ENCODE assay signal across 1 cellular context in the genomic region with DNA sequence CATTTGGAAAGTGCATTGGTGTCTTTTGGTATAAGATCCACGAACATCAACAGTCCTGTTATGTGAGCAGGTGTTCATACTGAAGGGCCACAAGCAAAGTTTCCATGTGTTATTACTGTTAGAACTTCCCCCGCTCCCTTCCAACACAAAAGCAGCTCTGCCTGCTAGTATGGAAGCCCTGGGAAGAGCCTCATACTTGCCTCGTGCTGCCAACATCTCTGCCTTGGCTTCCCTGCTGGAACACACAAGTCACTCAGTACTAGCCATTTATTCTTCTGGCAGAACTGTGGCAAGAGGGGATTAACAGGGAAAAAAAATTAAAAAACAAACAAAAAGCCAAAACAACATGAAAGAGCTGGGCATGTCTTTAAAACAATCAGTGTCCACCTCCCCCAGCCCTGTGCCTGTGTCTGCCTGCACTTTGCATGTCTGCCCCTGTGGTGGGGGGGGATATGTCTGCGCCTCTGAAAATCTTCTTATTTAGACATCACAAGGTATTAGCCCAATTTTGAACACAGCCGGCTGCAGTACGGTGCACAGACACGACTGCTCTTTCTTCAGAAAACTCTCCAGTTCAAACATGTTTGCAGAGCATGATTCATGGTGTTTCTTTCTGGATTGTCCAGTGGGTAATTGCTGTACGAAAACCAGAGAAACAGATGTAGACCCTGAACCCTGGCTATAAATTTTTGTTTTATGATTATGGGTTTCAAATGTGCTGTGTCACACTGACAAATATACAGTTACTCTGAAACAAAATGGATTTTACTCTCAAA.
TF ChIP-seq lines count a peak whose summit lies in the region.

No MANE protein-coding gene starts in this region.

TF ChIP-seq in HEK293, 187 proteins besides CTCF, POLR2A, EP300 and RAD21 (continued from another document):
- TF ChIP-seq, protein P1, sequence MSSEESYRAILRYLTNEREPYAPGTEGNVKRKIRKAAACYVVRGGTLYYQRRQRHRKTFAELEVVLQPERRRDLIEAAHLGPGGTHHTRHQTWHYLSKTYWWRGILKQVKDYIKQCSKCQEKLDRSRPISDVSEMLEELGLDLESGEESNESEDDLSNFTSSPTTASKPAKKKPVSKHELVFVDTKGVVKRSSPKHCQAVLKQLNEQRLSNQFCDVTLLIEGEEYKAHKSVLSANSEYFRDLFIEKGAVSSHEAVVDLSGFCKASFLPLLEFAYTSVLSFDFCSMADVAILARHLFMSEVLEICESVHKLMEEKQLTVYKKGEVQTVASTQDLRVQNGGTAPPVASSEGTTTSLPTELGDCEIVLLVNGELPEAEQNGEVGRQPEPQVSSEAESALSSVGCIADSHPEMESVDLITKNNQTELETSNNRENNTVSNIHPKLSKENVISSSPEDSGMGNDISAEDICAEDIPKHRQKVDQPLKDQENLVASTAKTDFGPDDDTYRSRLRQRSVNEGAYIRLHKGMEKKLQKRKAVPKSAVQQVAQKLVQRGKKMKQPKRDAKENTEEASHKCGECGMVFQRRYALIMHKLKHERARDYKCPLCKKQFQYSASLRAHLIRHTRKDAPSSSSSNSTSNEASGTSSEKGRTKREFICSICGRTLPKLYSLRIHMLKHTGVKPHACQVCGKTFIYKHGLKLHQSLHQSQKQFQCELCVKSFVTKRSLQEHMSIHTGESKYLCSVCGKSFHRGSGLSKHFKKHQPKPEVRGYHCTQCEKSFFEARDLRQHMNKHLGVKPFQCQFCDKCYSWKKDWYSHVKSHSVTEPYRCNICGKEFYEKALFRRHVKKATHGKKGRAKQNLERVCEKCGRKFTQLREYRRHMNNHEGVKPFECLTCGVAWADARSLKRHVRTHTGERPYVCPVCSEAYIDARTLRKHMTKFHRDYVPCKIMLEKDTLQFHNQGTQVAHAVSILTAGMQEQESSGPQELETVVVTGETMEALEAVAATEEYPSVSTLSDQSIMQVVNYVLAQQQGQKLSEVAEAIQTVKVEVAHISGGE (tag by site-specific recombination; conservative IDR thresholded peaks at IDR 0.05; ENCODE audit: low read depth), result no peak
- TF ChIP-seq, protein P2, sequence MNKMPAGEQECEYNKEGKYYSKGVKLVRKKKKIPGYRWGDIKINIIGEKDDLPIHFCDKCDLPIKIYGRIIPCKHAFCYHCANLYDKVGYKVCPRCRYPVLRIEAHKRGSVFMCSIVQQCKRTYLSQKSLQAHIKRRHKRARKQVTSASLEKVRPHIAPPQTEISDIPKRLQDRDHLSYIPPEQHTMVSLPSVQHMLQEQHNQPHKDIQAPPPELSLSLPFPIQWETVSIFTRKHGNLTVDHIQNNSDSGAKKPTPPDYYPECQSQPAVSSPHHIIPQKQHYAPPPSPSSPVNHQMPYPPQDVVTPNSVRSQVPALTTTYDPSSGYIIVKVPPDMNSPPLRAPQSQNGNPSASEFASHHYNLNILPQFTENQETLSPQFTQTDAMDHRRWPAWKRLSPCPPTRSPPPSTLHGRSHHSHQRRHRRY (tag by site-specific recombination; IDR thresholded peaks at IDR 0.05), result no peak
- TF ChIP-seq ZNF157 (tag by site-specific recombination; IDR thresholded peaks at IDR 0.05), result no peak
TF ChIP-seq in HEK293: peak in this region for 7.
